In the genomic region with DNA sequence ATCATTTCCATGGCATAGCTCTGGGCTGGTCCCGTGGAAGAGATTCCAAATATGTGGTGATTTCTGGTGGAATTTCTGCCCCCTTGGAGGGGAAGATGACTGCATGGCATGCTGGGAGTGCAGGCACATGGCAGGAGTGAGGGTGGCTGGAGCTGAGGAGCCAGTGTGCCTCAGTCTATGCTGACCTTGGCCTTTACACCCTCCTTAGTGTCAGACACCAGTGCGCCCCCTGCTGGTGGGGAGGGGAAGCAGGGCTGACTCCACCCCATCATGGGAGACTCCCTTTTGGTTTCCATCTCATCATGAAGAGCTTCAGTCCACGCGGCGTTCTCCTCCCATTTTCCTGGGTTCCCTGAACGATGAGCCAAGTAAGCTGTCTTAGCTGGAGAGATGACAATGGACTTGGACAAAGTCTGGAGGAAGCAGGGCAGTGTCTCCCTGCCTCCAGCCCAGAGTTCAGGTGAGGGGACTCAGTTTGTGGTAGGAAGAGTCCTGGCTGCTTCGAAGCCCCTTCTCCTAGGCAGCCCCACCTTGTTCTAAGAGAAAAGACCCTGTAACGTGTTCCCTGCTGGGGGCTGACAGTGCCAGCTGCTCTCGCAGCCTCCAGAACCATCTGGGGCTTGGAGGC, we compare ENCODE assay signal across 8 cellular contexts. TPM values are rescaled to one million over a fixed set of nuclear protein-coding genes. Genes with fewer than 3 reads are reported as not detected.
DNase-seq lines count a peak whose midpoint lies in the region; ATAC-seq lines count a peak whose summit lies in the region.

No MANE protein-coding gene starts in this region.

- peak; percentile 59 for ATAC-seq in HG02885 (IDR thresholded peaks at IDR 0.05; ENCODE audit: poor library complexity, unreplicated experiment)
- ATAC-seq in left lobe of liver, result peak; percentile 63
- no peak for ATAC-seq in HG03025 (IDR thresholded peaks at IDR 0.05; ENCODE audit: low FRiP score, unreplicated experiment)

- peak; percentile 37 for DNase-seq in EL
- DNase-seq in T follicular helper cell (ENCODE audit: low read depth), result peak; percentile 61
- DNase-seq in activated naive CD8-positive, alpha-beta T cell treated with anti-CD3 and anti-CD28 coated beads, Interleukin-2, amount 50 U/mL, for 16 hours (ENCODE audit: low read depth, low spot score), result peak; percentile 52
- DNase-seq in left lobe of liver (ENCODE audit: low spot score), result no peak
- DNase-seq in stimulated activated CD8-positive, alpha-beta memory T cell treated with anti-CD3 and anti-CD28 coated beads, Interleukin-2, amount 100 ng/mL, for 48 hours (ENCODE audit: low read depth in 2 of 2), result peak; percentile 73 to 77
- DNase-seq in NCI-H1048 (lab: John Stamatoyannopoulos, UW), result no peak

RNA-seq across cellular contexts. Expression of a gene that starts 10.3 kb away (rescaled TPM):
- not detected for total RNA-seq in left lobe of liver

RNA-seq across cellular contexts. Expression of a gene that starts 25.7 kb away (rescaled TPM):
- total RNA-seq in left lobe of liver, result 12.5 TPM

RNA-seq across cellular contexts. Expression of a gene that starts 52.1 kb away (rescaled TPM):
- total RNA-seq in left lobe of liver, result not detected

Comparison
In these comparisons a context has a peak if more than half of its experiments do, and no peak if none do; other contexts are left out.
1. DNase-seq: peak in EL (single experiment), T follicular helper cell (single experiment), activated naive CD8-positive, alpha-beta T cell treated with anti-CD3 and anti-CD28 coated beads, Interleukin-2, amount 50 U/mL, for 16 hours (single experiment) and stimulated activated CD8-positive, alpha-beta memory T cell treated with anti-CD3 and anti-CD28 coated beads, Interleukin-2, amount 100 ng/mL, for 48 hours (2 of 2); none in left lobe of liver (single experiment) and NCI-H1048 (single experiment).